ENCODE assay signal across 30 cellular contexts in the genomic region with DNA sequence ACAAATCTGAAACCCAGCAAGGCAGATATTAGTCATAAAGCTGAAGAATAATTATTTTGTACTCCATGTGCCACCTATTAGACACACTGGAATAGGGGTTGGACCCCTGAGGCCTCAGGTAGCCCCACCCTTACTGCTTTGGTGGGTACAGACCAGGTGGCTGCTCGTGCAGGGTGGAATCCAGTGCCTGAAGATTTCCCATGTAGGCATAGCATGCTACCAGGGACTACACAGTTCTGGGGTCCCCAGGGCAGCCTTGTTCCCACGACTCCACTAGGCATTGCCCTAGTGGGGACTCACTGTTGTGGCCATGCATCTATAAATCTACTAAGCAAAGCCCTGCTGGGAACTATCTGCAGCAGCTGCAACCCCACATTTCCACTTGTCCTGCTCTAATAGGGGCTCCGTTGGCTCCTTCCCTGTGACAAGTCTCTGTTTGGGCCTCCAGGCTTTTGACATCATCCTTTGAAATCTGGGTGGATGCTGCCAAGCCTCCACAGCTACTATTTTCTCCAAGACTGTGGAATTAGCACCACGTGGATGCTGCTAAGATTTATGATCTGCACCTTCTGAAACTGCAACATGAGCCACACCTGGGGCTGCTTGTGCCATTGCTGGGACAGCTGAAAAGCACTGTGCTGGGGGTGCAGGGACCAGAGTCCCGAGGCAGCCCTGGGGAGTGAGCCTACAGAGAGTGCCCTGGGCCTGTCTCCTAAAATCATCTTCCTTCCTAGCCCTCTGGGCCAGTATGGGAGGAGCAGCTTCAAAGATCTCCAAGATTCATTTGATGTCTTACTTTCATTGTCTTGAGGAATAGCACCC.
"Had no signal": no experiment of that assay in that cellular context is flagged by ENCODE, and none has a peak within 500 bp of the region (broad histone marks: within the 10 kb centered on the region; RNA-seq: fewer than 3 reads in every experiment).

No MANE protein-coding gene starts in this region.

- H3K27me3 Mint-ChIP-seq: activated naive CD4-positive, alpha-beta T cell treated with anti-CD3 and anti-CD28 coated beads, Interleukin-2, amount 10 ng/mL, durations not matched to agents 7 days and 5 days; activated naive CD8-positive, alpha-beta T cell treated with anti-CD3 and anti-CD28 coated beads, Interleukin-2, amount 10 ng/mL, durations not matched to agents 7 days and 5 days; progenitor cell of endocrine pancreas had no signal

- H3K4me1 Mint-ChIP-seq: activated naive CD4-positive, alpha-beta T cell treated with anti-CD3 and anti-CD28 coated beads, Interleukin-2, amount 10 ng/mL, durations not matched to agents 7 days and 5 days; activated naive CD8-positive, alpha-beta T cell treated with anti-CD3 and anti-CD28 coated beads, Interleukin-2, amount 10 ng/mL, durations not matched to agents 7 days and 5 days; nephron had no signal

- H3K36me3 ChIP-seq: brain microvascular endothelial cell, esophagus squamous epithelium, gastrocnemius medialis, neutrophil, transverse colon, WERI-Rb-1 had no signal

- H3K36me3 Mint-ChIP-seq: activated naive CD4-positive, alpha-beta T cell treated with anti-CD3 and anti-CD28 coated beads, Interleukin-2, amount 10 ng/mL, durations not matched to agents 7 days and 5 days; activated naive CD8-positive, alpha-beta T cell treated with anti-CD3 and anti-CD28 coated beads, Interleukin-2, amount 10 ng/mL, durations not matched to agents 7 days and 5 days had no signal

- H3K9me3 Mint-ChIP-seq: activated naive CD4-positive, alpha-beta T cell treated with anti-CD3 and anti-CD28 coated beads, Interleukin-2, amount 10 ng/mL, durations not matched to agents 7 days and 5 days; activated naive CD8-positive, alpha-beta T cell treated with anti-CD3 and anti-CD28 coated beads, Interleukin-2, amount 10 ng/mL, durations not matched to agents 7 days and 5 days; activated T-helper 1 cell treated with anti-CD3 and anti-CD28 coated beads, Interleukin-12 subunit alpha, Interleukin-12 subunit beta, Interleukin-2, Interleukin-4 antibody, amounts not matched to agents 30 ng/mL and 10 ng/mL and 1 ng/mL, durations not matched to agents 14 hours and 24 hours and 36 hours; nephron; T-helper 1 cell treated with Interleukin-12 subunit alpha and Interleukin-12 subunit beta and Interleukin-4 antibody, amounts not matched to agents 30 μg/mL and 1 μg/mL, for 36 hours had no signal

- DNase-seq: activated CD4-positive, alpha-beta T cell treated with anti-CD3 and anti-CD28 coated beads for 48 hours; activated CD4-positive, alpha-beta T cell treated with anti-CD3 and anti-CD28 coated beads, Interleukin-2, amount 50 U/mL, for 48 hours; activated CD8-positive, alpha-beta memory T cell treated with anti-CD3 and anti-CD28 coated beads for 24 hours; activated CD8-positive, alpha-beta memory T cell treated with anti-CD3 and anti-CD28 coated beads, Interleukin-2, amount 50 U/mL, for 4 hours; activated effector memory CD4-positive, alpha-beta T cell treated with anti-CD3 and anti-CD28 coated beads, Interleukin-2, amount 50 U/mL, for 16 hours; activated naive CD4-positive, alpha-beta T cell treated with anti-CD3 and anti-CD28 coated beads, Interleukin-2, amount 10 ng/mL, durations not matched to agents 7 days and 5 days; activated naive CD8-positive, alpha-beta T cell treated with anti-CD3 and anti-CD28 coated beads, Interleukin-2, amount 10 ng/mL, durations not matched to agents 7 days and 5 days; activated T-cell treated with anti-CD3 and anti-CD28 coated beads, Interleukin-2, amount 50 U/mL, for 1 hour; brain microvascular endothelial cell; caudate nucleus; esophagus squamous epithelium; glutamatergic neuron; islet precursor cell; left ventricle myocardium superior; small intestine; stimulated activated CD4-positive, alpha-beta T cell treated with anti-CD3 and anti-CD28 coated beads, Interleukin-1b, Interleukin-23, amount 100 ng/mL, for 48 hours; stimulated activated CD4-positive, alpha-beta T cell treated with anti-CD3 and anti-CD28 coated beads, Interleukin-4, amount 100 ng/mL, for 4 hours; stimulated activated CD8-positive, alpha-beta memory T cell treated with anti-CD3 and anti-CD28 coated beads, Interleukin-4, amount 100 ng/mL, for 48 hours; stimulated activated naive CD4-positive, alpha-beta T cell; SW 1271; T-helper 9 cell; transverse colon; WERI-Rb-1 had no signal

- H3K4me3 Mint-ChIP-seq: activated naive CD4-positive, alpha-beta T cell treated with anti-CD3 and anti-CD28 coated beads, Interleukin-2, amount 10 ng/mL, durations not matched to agents 7 days and 5 days; activated naive CD8-positive, alpha-beta T cell treated with anti-CD3 and anti-CD28 coated beads, Interleukin-2, amount 10 ng/mL, durations not matched to agents 7 days and 5 days; activated T-helper 1 cell treated with anti-CD3 and anti-CD28 coated beads, Interleukin-12 subunit alpha, Interleukin-12 subunit beta, Interleukin-2, Interleukin-4 antibody, amounts not matched to agents 30 ng/mL and 10 ng/mL and 1 ng/mL, durations not matched to agents 14 hours and 24 hours and 36 hours; nephron; T-helper 1 cell treated with Interleukin-12 subunit alpha and Interleukin-12 subunit beta and Interleukin-4 antibody, amounts not matched to agents 30 μg/mL and 1 μg/mL, for 36 hours had no signal

- H3K27ac ChIP-seq: brain microvascular endothelial cell, esophagus squamous epithelium, gastrocnemius medialis, hepatocyte, neutrophil, transverse colon, WERI-Rb-1 had no signal

- H3K4me3 ChIP-seq: esophagus squamous epithelium, gastrocnemius medialis, hepatocyte, transverse colon had no signal

- H3K9me3 ChIP-seq: esophagus squamous epithelium, gastrocnemius medialis, neutrophil, transverse colon had no signal

- H3K27ac Mint-ChIP-seq: activated naive CD4-positive, alpha-beta T cell treated with anti-CD3 and anti-CD28 coated beads, Interleukin-2, amount 10 ng/mL, durations not matched to agents 7 days and 5 days; activated naive CD8-positive, alpha-beta T cell treated with anti-CD3 and anti-CD28 coated beads, Interleukin-2, amount 10 ng/mL, durations not matched to agents 7 days and 5 days; activated T-helper 1 cell treated with anti-CD3 and anti-CD28 coated beads, Interleukin-12 subunit alpha, Interleukin-12 subunit beta, Interleukin-2, Interleukin-4 antibody, amounts not matched to agents 30 ng/mL and 10 ng/mL and 1 ng/mL, durations not matched to agents 14 hours and 24 hours and 36 hours; nephron; progenitor cell of endocrine pancreas; T-helper 1 cell treated with Interleukin-12 subunit alpha and Interleukin-12 subunit beta and Interleukin-4 antibody, amounts not matched to agents 30 μg/mL and 1 μg/mL, for 36 hours had no signal

- H3K27me3 ChIP-seq: brain microvascular endothelial cell, esophagus squamous epithelium, gastrocnemius medialis, hepatocyte, neutrophil, transverse colon had no signal

- H3K4me1 ChIP-seq: esophagus squamous epithelium, gastrocnemius medialis, transverse colon had no signal
